Comparison of ENCODE assay signal across 1 cellular context in genomic region chr4:48196758-48197504, GRCh38.
A peak's percentile ranks its signal among the peaks of the same experiment; 100 is the strongest.
TF ChIP-seq lines count a peak whose summit lies in the region.

No MANE protein-coding gene starts in this region.

TF ChIP-seq in GM12878, 131 proteins besides CTCF, POLR2A, EP300 and RAD21 (continued from another document and continues in another):
- TF ChIP-seq USF1 (IDR thresholded peaks at IDR 0.05; ENCODE audit: borderline replicate concordance, extremely low read length, insufficient read depth, low read depth, low read length), result no peak
- no peak for TF ChIP-seq SMAD1 (IDR thresholded peaks at IDR 0.05; ENCODE audit: low read depth, partially characterized antibody)
- no peak; the same call in 1 of the 2 replicates for TF ChIP-seq JUNB (IDR thresholded peaks at IDR 0.05)
- TF ChIP-seq IRF4 (IDR thresholded peaks at IDR 0.05; ENCODE audit: low read depth, low read length), result peak; percentile 82; the same call in 1 of the 2 replicates
- no peak for TF ChIP-seq STAT1 (conservative IDR thresholded peaks at IDR 0.05)
- no peak for TF ChIP-seq CHD1 (IDR thresholded peaks at IDR 0.05; ENCODE audit: low read depth, low read length)
- TF ChIP-seq SREBF2 (IDR thresholded peaks at IDR 0.05; ENCODE audit: low read length), result no peak
- no peak for TF ChIP-seq SUZ12 (IDR thresholded peaks at IDR 0.05; ENCODE audit: unreplicated experiment)
- no peak for TF ChIP-seq ZNF24 (IDR thresholded peaks at IDR 0.05)
- peak; percentile 98 for TF ChIP-seq CUX1 (IDR thresholded peaks at IDR 0.05; ENCODE audit: insufficient replicate concordance, low read depth, low read length)
- TF ChIP-seq PAX5 (IDR thresholded peaks at IDR 0.05; ENCODE audit: borderline replicate concordance, low read depth, low read length), result peak; percentile 57; the same call in 1 of the 2 replicates
- TF ChIP-seq PKNOX1 (IDR thresholded peaks at IDR 0.05), result no peak
- no peak for TF ChIP-seq SIN3A (IDR thresholded peaks at IDR 0.05; ENCODE audit: low read depth, low read length)
- no peak for TF ChIP-seq ZNF384 (IDR thresholded peaks at IDR 0.05; ENCODE audit: borderline replicate concordance, low read depth, low read length)
- no peak for TF ChIP-seq POLR2AphosphoS2 (IDR thresholded peaks at IDR 0.05; ENCODE audit: low read depth, low read length)
- no peak for TF ChIP-seq RELA (IDR thresholded peaks at IDR 0.05; ENCODE audit: borderline replicate concordance, partially characterized antibody)
- TF ChIP-seq TBL1XR1 (IDR thresholded peaks at IDR 0.05; ENCODE audit: low read depth, low read length), result peak; percentile 97
- peak; percentile 99 for TF ChIP-seq MEF2A (IDR thresholded peaks at IDR 0.05; ENCODE audit: insufficient read depth, low read depth, low read length)
- no peak for TF ChIP-seq RFX5 (IDR thresholded peaks at IDR 0.05; ENCODE audit: low read depth, low read length)
- peak; percentile 76 for TF ChIP-seq ATF7 (IDR thresholded peaks at IDR 0.05; ENCODE audit: low read depth)
- peak; percentile 91 for TF ChIP-seq RAD51 (IDR thresholded peaks at IDR 0.05)
- TF ChIP-seq ZBTB4 (CRISPR knock-in tag; IDR thresholded peaks at IDR 0.05), result no peak
- no peak for TF ChIP-seq NFYA (IDR thresholded peaks at IDR 0.05; ENCODE audit: borderline replicate concordance, low read depth, low read length)
- no peak for TF ChIP-seq ESRRA (IDR thresholded peaks at IDR 0.05; ENCODE audit: low read length)
- TF ChIP-seq BMI1 (IDR thresholded peaks at IDR 0.05; ENCODE audit: borderline replicate concordance), result peak; percentile 25; the same call in 1 of the 2 replicates
- no peak for TF ChIP-seq SIX5 (IDR thresholded peaks at IDR 0.05; ENCODE audit: low read depth, low read length, severe bottlenecking)
- TF ChIP-seq RB1 (IDR thresholded peaks at IDR 0.05; ENCODE audit: borderline replicate concordance), result 0 out of 2 replicates have a peak, but pooled peaks have one; percentile 26
- no peak for TF ChIP-seq NR2F1 (conservative IDR thresholded peaks at IDR 0.05)
- TF ChIP-seq IKZF1 (conservative IDR thresholded peaks at IDR 0.05), result no peak; the same call in 1 of the 2 replicates
- TF ChIP-seq BCL3 (IDR thresholded peaks at IDR 0.05; ENCODE audit: borderline replicate concordance, insufficient read depth, low read depth, low read length, poor library complexity, severe bottlenecking), result no peak
- no peak for TF ChIP-seq HDAC2 (IDR thresholded peaks at IDR 0.05)
- no peak for TF ChIP-seq SREBF1 (IDR thresholded peaks at IDR 0.05; ENCODE audit: low read length)
- no peak for TF ChIP-seq SUPT20H (IDR thresholded peaks at IDR 0.05; ENCODE audit: borderline replicate concordance, control insufficient read depth, low read depth, low read length)
- no peak for TF ChIP-seq E2F4 (IDR thresholded peaks at IDR 0.05; ENCODE audit: low read depth, low read length)
- no peak; the same call in 1 of the 2 replicates for TF ChIP-seq SMC3 (IDR thresholded peaks at IDR 0.05; ENCODE audit: borderline replicate concordance, low read length)
- TF ChIP-seq IKZF2 (IDR thresholded peaks at IDR 0.05), result peak in 1 of 2 experiments; percentile 73; a peak in 2 of 4 replicates
- TF ChIP-seq KDM1A (IDR thresholded peaks at IDR 0.05; ENCODE audit: borderline replicate concordance), result 0 out of 2 replicates have a peak, but pooled peaks have one; percentile 53
- TF ChIP-seq TCF12 (IDR thresholded peaks at IDR 0.05; ENCODE audit: low read depth, low read length), result no peak
- TF ChIP-seq TCF3 (IDR thresholded peaks at IDR 0.05; ENCODE audit: borderline replicate concordance, insufficient read depth, low read depth, low read length), result no peak
- TF ChIP-seq LARP7 (IDR thresholded peaks at IDR 0.05), result no peak
- TF ChIP-seq MLLT1 (IDR thresholded peaks at IDR 0.05), result peak; percentile 52; the same call in 1 of the 2 replicates
- no peak for TF ChIP-seq DPF2 (IDR thresholded peaks at IDR 0.05)
- TF ChIP-seq TARDBP (IDR thresholded peaks at IDR 0.05; ENCODE audit: borderline replicate concordance), result no peak
- TF ChIP-seq IRF3 (IDR thresholded peaks at IDR 0.05), result no peak
- no peak for TF ChIP-seq SRF (IDR thresholded peaks at IDR 0.05; ENCODE audit: low read depth in 2 of 2, low read length in 2 of 2)
- peak; percentile 87 for TF ChIP-seq ZBED1 (IDR thresholded peaks at IDR 0.05; ENCODE audit: borderline replicate concordance)
- TF ChIP-seq MEF2B (IDR thresholded peaks at IDR 0.05; ENCODE audit: partially characterized antibody, poor library complexity, severe bottlenecking), result peak; percentile 93
- TF ChIP-seq CBX3 (IDR thresholded peaks at IDR 0.05; ENCODE audit: borderline replicate concordance, low read depth), result no peak
- TF ChIP-seq RELB (IDR thresholded peaks at IDR 0.05; ENCODE audit: low read depth), result peak; percentile 66; the same call in 1 of the 2 replicates
- TF ChIP-seq RBBP5 (conservative IDR thresholded peaks at IDR 0.05), result no peak
